ENCODE assay signal across 26 cellular contexts in the genomic region with DNA sequence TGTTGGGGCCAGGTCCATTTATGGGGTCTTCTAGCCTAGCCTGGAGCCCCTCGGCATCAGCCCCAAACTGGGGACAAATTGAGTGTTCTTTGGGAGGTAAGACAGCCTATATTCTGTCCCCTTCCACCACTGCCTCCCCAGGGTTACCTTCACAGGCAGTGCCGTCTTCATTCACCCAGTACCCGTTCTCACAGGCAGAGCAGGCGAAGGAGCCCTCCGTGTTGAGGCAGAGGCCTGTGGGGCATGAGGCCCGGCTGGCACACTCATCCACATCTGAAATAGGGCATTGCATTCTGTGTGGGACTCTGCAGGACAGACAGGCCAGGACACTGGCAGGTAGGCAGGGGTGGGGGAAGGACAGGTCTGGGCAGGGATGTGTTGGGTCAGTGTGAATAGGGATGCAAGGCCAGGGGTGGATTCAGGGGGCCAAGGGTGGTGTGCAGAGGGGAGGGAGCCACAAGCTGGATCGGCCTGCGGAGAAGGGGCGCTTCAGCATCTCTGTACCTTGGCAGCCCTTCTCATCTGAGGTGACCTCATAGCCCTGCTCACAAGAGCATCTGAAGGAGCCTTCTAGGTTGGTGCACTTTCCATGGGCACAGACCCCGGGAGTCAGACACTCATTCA. TPM values are rescaled to one million over a fixed set of nuclear protein-coding genes. Genes with fewer than 3 reads are reported as not detected.
A peak's percentile ranks its signal among the peaks of the same experiment; 100 is the strongest.
DNase-seq lines count a peak whose midpoint lies in the region; ATAC-seq and TF ChIP-seq lines count a peak whose summit lies in the region.
"Had no signal": no experiment of that assay in that cellular context is flagged by ENCODE, and none has a peak within 500 bp of the region (broad histone marks: within the 10 kb centered on the region; RNA-seq: fewer than 3 reads in every experiment).

No MANE protein-coding gene starts in this region.

- DNase-seq in H9: peak; percentile 23
- DNase-seq in RWPE1 (ENCODE audit: low spot score): no peak
- peak; percentile 9 for DNase-seq in glutamatergic neuron
- DNase-seq in sciatic nerve (ENCODE audit: low spot score): peak; percentile 49
- no peak for DNase-seq in ACHN
- DNase-seq in occipital lobe (lab: John Stamatoyannopoulos, UW): no peak
- DNase-seq in germinal center (ENCODE audit: low spot score): no peak
- DNase-seq in NCI-H446 (lab: John Stamatoyannopoulos, UW): no peak
- DNase-seq: activated CD4-positive, alpha-beta T cell treated with anti-CD3 and anti-CD28 coated beads, Interleukin-2, amount 10 ng/mL, durations not matched to agents 24 days and 14 days; activated CD8-positive, alpha-beta memory T cell treated with anti-CD3 and anti-CD28 coated beads, Interleukin-2, amount 10 ng/mL, durations not matched to agents 7 days and 5 days; DMS79; heart right ventricle; NCI-H1105 treated with DMSO at 0.1 percent for 48 hours; NCI-H2081; NCI-H510A; stimulated activated CD4-positive, alpha-beta T cell treated with anti-CD3 and anti-CD28 coated beads, Interleukin-12 subunit alpha, Interleukin-12 subunit beta, amount 100 ng/mL, for 4 hours; stimulated activated CD4-positive, alpha-beta T cell treated with anti-CD3 and anti-CD28 coated beads, Interleukin-4, amount 100 ng/mL, for 4 hours; stimulated activated naive CD8-positive, alpha-beta T cell treated with anti-CD3 and anti-CD28 coated beads, Interleukin-15, Interleukin-2, amounts not matched to agents 100 U/mL and 50 U/mL, for 24 hours had no signal

- H3K9me3 ChIP-seq in H9 (ENCODE audit: control insufficient read depth, low read depth, low read length): no peaks in the 10 kb centered on the region
- H3K9me3 ChIP-seq: heart right ventricle, left lung, mucosa of descending colon, thyroid gland had no signal

- peaks cover 36 to 38% of the 10 kb centered on the region in 2 experiments for H3K4me1 Mint-ChIP-seq in H9
- H3K4me1 Mint-ChIP-seq in glutamatergic neuron (ENCODE audit: low read depth, unreplicated experiment): peaks cover 17% of the 10 kb centered on the region

- POLR2A ChIA-PET in RWPE1 (lab: Yijun Ruan, JAX; ENCODE audit: low non-redundant PET): no interaction called here

- no peak overlapping the region for H3K9ac ChIP-seq in H9 (ENCODE audit: extremely low read depth, insufficient read length, low read length)

- H3K27me3 ChIP-seq in H9 (ENCODE audit: insufficient read depth, low read length): no peaks in the 10 kb centered on the region
- H3K27me3 ChIP-seq: brain microvascular endothelial cell, thyroid gland had no signal

- H2BK20ac ChIP-seq in H9 (ENCODE audit: low read depth, low read length, poor library complexity, severe bottlenecking): no peak overlapping the region

- H3K4me3 Mint-ChIP-seq in H9 (no peak overlapping the region; a peak in 1 of 5 replicates), glutamatergic neuron (ENCODE audit: unreplicated experiment) (no peak overlapping the region)
- H3K4me3 Mint-ChIP-seq: activated CD4-positive, alpha-beta T cell treated with anti-CD3 and anti-CD28 coated beads, Interleukin-2, amount 10 ng/mL, durations not matched to agents 24 days and 14 days; activated CD8-positive, alpha-beta memory T cell treated with anti-CD3 and anti-CD28 coated beads, Interleukin-2, amount 10 ng/mL, durations not matched to agents 7 days and 5 days; activated naive CD8-positive, alpha-beta T cell; dendritic cell treated with granulocyte-macrophage colony-stimulating factor and Interleukin-4, amounts not matched to agents 40 ng/mL and 50 ng/mL, for 4 days; T-helper 1 cell treated with Interleukin-12 subunit alpha and Interleukin-12 subunit beta and Interleukin-4 antibody, amounts not matched to agents 30 μg/mL and 1 μg/mL, for 36 hours had no signal

- intact Hi-C loops in sciatic nerve (cut with DNase I): no loop called here

- CTCF ChIA-PET in RWPE1 (lab: Yijun Ruan, JAX): no interaction called here

- H3K56ac ChIP-seq in H9 (ENCODE audit: insufficient read length, low read depth, low read length): no peak overlapping the region

- no CpG with 5 or more reads among the region's 10 CpGs for WGBS in H9 (ENCODE audit: extremely low coverage, insufficient read length, low lambda C conversion rate)

- no peak overlapping the region for H4K8ac ChIP-seq in H9 (replicated peaks; ENCODE audit: insufficient read length, low read depth, low read length)

- H2BK120ac ChIP-seq in H9 (ENCODE audit: low read depth, low read length, poor library complexity, severe bottlenecking): no peak overlapping the region

- H3K4ac ChIP-seq in H9 (ENCODE audit: low read depth, low read length): no peak overlapping the region

- no peak overlapping the region for H4K91ac ChIP-seq in H9 (ENCODE audit: insufficient read length, low read depth, low read length)

- H4K20me1 ChIP-seq in H9 (ENCODE audit: control insufficient read depth, insufficient read depth, insufficient read length): no peaks in the 10 kb centered on the region

- H3K79me2 ChIP-seq in H9 (ENCODE audit: insufficient read depth, low read length): no peaks in the 10 kb centered on the region

- H2BK15ac ChIP-seq in H9 (ENCODE audit: low read depth, low read length): no peak overlapping the region

- no peak for ATAC-seq in sciatic nerve
- ATAC-seq: activated CD8-positive, alpha-beta memory T cell treated with anti-CD3 and anti-CD28 coated beads, Interleukin-2, amount 10 ng/mL, durations not matched to agents 7 days and 5 days; heart right ventricle; left lung; mucosa of descending colon; Panc1; stimulated activated naive CD8-positive, alpha-beta T cell treated with anti-CD3 and anti-CD28 coated beads, Interleukin-15, Interleukin-2, amounts not matched to agents 100 U/mL and 50 U/mL, for 24 hours had no signal

- H3T11ph ChIP-seq in H9 (ENCODE audit: low read length): no peak overlapping the region

- H3K4me1 ChIP-seq in H9 (ENCODE audit: insufficient read depth, low read length): peaks cover 5% of the 10 kb centered on the region; the same call in 1 of the 2 replicates

- in situ Hi-C loops in ACHN (cut with HindIII; ENCODE audit: low pct_ligation_motif_present, low pct_unique_long_range_greater_than_20kb, low sequenced_read_pairs): no loop called here

- no peak overlapping the region for H4K5ac ChIP-seq in H9 (ENCODE audit: insufficient read length, low read depth, low read length)

- no peaks in the 10 kb centered on the region for H3K79me1 ChIP-seq in H9 (ENCODE audit: insufficient read depth, low read depth, low read length, poor library complexity, severe bottlenecking)

- H3K23me2 ChIP-seq in H9 (ENCODE audit: insufficient read length, low read depth, low read length, poor library complexity, severe bottlenecking): no peaks in the 10 kb centered on the region

- peaks cover 23% of the 10 kb centered on the region for H3K27me3 Mint-ChIP-seq in H9 (ENCODE audit: low read depth)
- peaks cover 10% of the 10 kb centered on the region for H3K27me3 Mint-ChIP-seq in glutamatergic neuron (ENCODE audit: unreplicated experiment)

- no peaks in the 10 kb centered on the region for H3K36me3 Mint-ChIP-seq in H9 (ENCODE audit: insufficient read depth in 1 of 3, low read depth in 3 of 3)
- no peaks in the 10 kb centered on the region for H3K36me3 Mint-ChIP-seq in glutamatergic neuron (ENCODE audit: unreplicated experiment)
- H3K36me3 Mint-ChIP-seq: activated CD8-positive, alpha-beta memory T cell treated with anti-CD3 and anti-CD28 coated beads, Interleukin-2, amount 10 ng/mL, durations not matched to agents 7 days and 5 days; activated naive CD8-positive, alpha-beta T cell had no signal

- TF ChIP-seq CTCF in H9 (conservative IDR thresholded peaks at IDR 0.05) (no peak), RWPE1 (conservative IDR thresholded peaks at IDR 0.05; ENCODE audit: low read depth) (no peak), glutamatergic neuron (IDR thresholded peaks at IDR 0.05; ENCODE audit: partially characterized antibody, unreplicated experiment) (no peak)

- no peak overlapping the region for H2BK12ac ChIP-seq in H9 (ENCODE audit: insufficient read length, low read depth, low read length)

- no peak overlapping the region for H3K4me2 ChIP-seq in H9 (ENCODE audit: insufficient read depth, insufficient read length, low read length)

- H3K27ac ChIP-seq in H9 (ENCODE audit: insufficient read length, low read depth, low read length) (no peak overlapping the region), RWPE1 (peak overlapping the region; percentile 48)
- H3K27ac ChIP-seq: left lung had no signal

- H3K9me3 Mint-ChIP-seq in H9: no peaks in the 10 kb centered on the region
- H3K9me3 Mint-ChIP-seq in glutamatergic neuron (ENCODE audit: unreplicated experiment): peaks cover 7% of the 10 kb centered on the region
- H3K9me3 Mint-ChIP-seq: activated CD4-positive, alpha-beta T cell treated with anti-CD3 and anti-CD28 coated beads, Interleukin-2, amount 10 ng/mL, durations not matched to agents 24 days and 14 days; dendritic cell treated with granulocyte-macrophage colony-stimulating factor and Interleukin-4, amounts not matched to agents 40 ng/mL and 50 ng/mL, for 4 days; T-helper 1 cell treated with Interleukin-12 subunit alpha and Interleukin-12 subunit beta and Interleukin-4 antibody, amounts not matched to agents 30 μg/mL and 1 μg/mL, for 36 hours had no signal

- no peak overlapping the region for H3K23ac ChIP-seq in H9 (ENCODE audit: insufficient read length, low read depth, low read length)

- H2AK5ac ChIP-seq in H9 (ENCODE audit: insufficient read length, low read length): no peak overlapping the region

- no peak overlapping the region; the same call in 1 of the 2 replicates for H3K14ac ChIP-seq in H9 (ENCODE audit: insufficient read depth, low read length)

- no peak overlapping the region for H3K27ac Mint-ChIP-seq in H9
- no peak overlapping the region for H3K27ac Mint-ChIP-seq in glutamatergic neuron (ENCODE audit: unreplicated experiment)
- H3K27ac Mint-ChIP-seq: activated CD4-positive, alpha-beta T cell treated with anti-CD3 and anti-CD28 coated beads, Interleukin-2, amount 10 ng/mL, durations not matched to agents 24 days and 14 days; activated CD8-positive, alpha-beta memory T cell treated with anti-CD3 and anti-CD28 coated beads, Interleukin-2, amount 10 ng/mL, durations not matched to agents 7 days and 5 days; activated naive CD8-positive, alpha-beta T cell; dendritic cell treated with granulocyte-macrophage colony-stimulating factor and Interleukin-4, amounts not matched to agents 40 ng/mL and 50 ng/mL, for 4 days; T-helper 1 cell treated with Interleukin-12 subunit alpha and Interleukin-12 subunit beta and Interleukin-4 antibody, amounts not matched to agents 30 μg/mL and 1 μg/mL, for 36 hours had no signal

- H3K18ac ChIP-seq in H9 (ENCODE audit: insufficient read length, low read depth, low read length): no peak overlapping the region

- no peak overlapping the region for H2BK5ac ChIP-seq in H9 (ENCODE audit: insufficient read length, low read length)

- no peak overlapping the region for H2AFZ ChIP-seq in H9 (ENCODE audit: low read length)

RNA-seq across cellular contexts. Expression of gene ISCA2, which starts 16.1 kb away (rescaled TPM):
- total RNA-seq in H9 (2021) (36.3 and 37.5 TPM in 2 replicates), glutamatergic neuron (ENCODE audit: unreplicated experiment) (14.8 TPM), sciatic nerve (19.3 TPM), occipital lobe (20.1 TPM)

RNA-seq across cellular contexts. Expression of gene NPC2, which starts 16.6 kb away (rescaled TPM):
- total RNA-seq in H9 (2021) (133 and 137 TPM in 2 replicates), glutamatergic neuron (ENCODE audit: unreplicated experiment) (17.6 TPM), sciatic nerve (258 TPM), occipital lobe (28.1 TPM)

Comparison
In these comparisons a context has a peak if more than half of its experiments do, and no peak if none do; other contexts are left out.
1. DNase-seq: peak in H9 (single experiment), glutamatergic neuron (single experiment) and sciatic nerve (single experiment); none in RWPE1 (single experiment), ACHN (single experiment), occipital lobe (single experiment), germinal center (single experiment) and NCI-H446 (0 of 2).